Comparison of ENCODE assay signal across 9 cellular contexts in genomic region chr6:149871182-149871581, GRCh38. TPM values are rescaled to one million over a fixed set of nuclear protein-coding genes. Genes with fewer than 3 reads are reported as not detected.
"Had no signal": no experiment of that assay in that cellular context is flagged by ENCODE, and none has a peak within 500 bp of the region (broad histone marks: within the 10 kb centered on the region; RNA-seq: fewer than 3 reads in every experiment).

No MANE protein-coding gene starts in this region.

- H3K4me3 ChIP-seq: GM12878 had no signal

- FAIRE-seq: G401.6, GM12878, GM12891, GM12892, GM18507, GM19239 had no signal

- DNase-seq: GDM1, GF-D8 had no signal

- ATAC-seq: GM12878 had no signal

RNA-seq across cellular contexts. Expression of gene RAET1E, which starts 26.7 kb away (rescaled TPM):
- total RNA-seq: G401, GM12878 had no signal
- polyA plus RNA-seq: GM12878 had no signal

RNA-seq across cellular contexts. Expression of gene RAET1G, which starts 51.7 kb away (rescaled TPM):
- total RNA-seq: G401, GM12878 had no signal
- polyA plus RNA-seq: GM12878 had no signal
